In genomic region chr6:21859193-21859735, GRCh38 we compare ENCODE assay signal across 22 cellular contexts.
DNase-seq lines count a peak whose midpoint lies in the region; ATAC-seq and TF ChIP-seq lines count a peak whose summit lies in the region.
"Had no signal": no experiment of that assay in that cellular context is flagged by ENCODE, and none has a peak within 500 bp of the region (broad histone marks: within the 10 kb centered on the region; RNA-seq: fewer than 3 reads in every experiment).

No MANE protein-coding gene starts in this region.

- H3K4me2 ChIP-seq in BLaER1 treated with 17β-estradiol and CSF1 and Interleukin-3, amounts not matched to agents 10 nM and 100 nM = peak overlapping the region; percentile 63 to 86 (median 74)

- H3K9me3 Mint-ChIP-seq in nephron progenitor cell = peaks cover 28% of the 10 kb centered on the region
- H3K9me3 Mint-ChIP-seq in naive thymus-derived CD4-positive, alpha-beta T cell = peaks cover 0 to 3% (median 0%) of the 10 kb centered on the region in 11 donors

- H4K20me1 ChIP-seq in BLaER1 treated with 17β-estradiol and CSF1 and Interleukin-3, amounts not matched to agents 10 nM and 100 nM = no peaks in the 10 kb centered on the region

- H3K9ac ChIP-seq in BLaER1 treated with 17β-estradiol and CSF1 and Interleukin-3, amounts not matched to agents 10 nM and 100 nM = peak overlapping the region in 9 of 11 experiments; percentile 5 to 68 (median 46); a peak in 14 of 22 replicates

- DNase-seq in astrocyte of the hippocampus (ENCODE audit: low read depth, low spot score) (peak; percentile 38), nephron progenitor cell (no peak), right atrium auricular region (ENCODE audit: low spot score) (no peak)
- DNase-seq in naive thymus-derived CD4-positive, alpha-beta T cell = no peak
- DNase-seq: 8988T; ACHN; BE2C; C1 segment of cervical spinal cord; CD4-positive, alpha-beta memory T cell; CD4-positive, CD25-positive, alpha-beta regulatory T cell; CD8-positive, alpha-beta memory T cell; COR-L47; DMS 273 treated with DMSO at 0.1 percent for 48 hours; DMS153; DMS53; DMS79; DND-41; EL; GDM1 had no signal

- H3K9me3 ChIP-seq in BLaER1 treated with 17β-estradiol and CSF1 and Interleukin-3, amounts not matched to agents 10 nM and 100 nM (replicated peaks in 1 of 11) = peaks cover 26 to 48% (median 40%) of the 10 kb centered on the region in 11 experiments
- no peaks in the 10 kb centered on the region for H3K9me3 ChIP-seq in naive thymus-derived CD4-positive, alpha-beta T cell (ENCODE audit: control insufficient read depth in 2 of 3, low read length in 3 of 3)
- H3K9me3 ChIP-seq in right atrium auricular region = no peaks in the 10 kb centered on the region
- H3K9me3 ChIP-seq: BE2C had no signal

- CTCF ChIA-PET in naive thymus-derived CD4-positive, alpha-beta T cell (lab: Charles Lee) = no interaction called here

- POLR2A ChIA-PET in naive thymus-derived CD4-positive, alpha-beta T cell (lab: Charles Lee) = no interaction called here

- no peaks in the 10 kb centered on the region for H3K4me1 Mint-ChIP-seq in nephron progenitor cell
- peaks cover 0 to 7% (median 0%) of the 10 kb centered on the region in 7 donors for H3K4me1 Mint-ChIP-seq in naive thymus-derived CD4-positive, alpha-beta T cell
- H3K4me1 Mint-ChIP-seq: CD4-positive, alpha-beta memory T cell; CD4-positive, CD25-positive, alpha-beta regulatory T cell; CD8-positive, alpha-beta memory T cell had no signal

- H3K27ac ChIP-seq in BLaER1 treated with 17β-estradiol and CSF1 and Interleukin-3, amounts not matched to agents 10 nM and 100 nM = peak overlapping the region in 10 of 11 experiments; percentile 1 to 92 (median 80); a peak in 18 of 22 replicates
- no peak overlapping the region for H3K27ac ChIP-seq in naive thymus-derived CD4-positive, alpha-beta T cell (ENCODE audit: low read depth, low read length)
- no peak overlapping the region for H3K27ac ChIP-seq in right atrium auricular region

- peaks cover 0 to 5% (median 0%) of the 10 kb centered on the region in 11 experiments; a peak in 1 of 22 replicates for H3K36me3 ChIP-seq in BLaER1 treated with 17β-estradiol and CSF1 and Interleukin-3, amounts not matched to agents 10 nM and 100 nM
- H3K36me3 ChIP-seq in naive thymus-derived CD4-positive, alpha-beta T cell (ENCODE audit: control insufficient read depth in 2 of 3, insufficient read depth in 3 of 3, low read length in 3 of 3) = no peaks in the 10 kb centered on the region
- H3K36me3 ChIP-seq in right atrium auricular region = no peaks in the 10 kb centered on the region
- H3K36me3 ChIP-seq: BE2C had no signal

- peak overlapping the region in 5 of 10 experiments; percentile 6 to 43 (median 30); a peak in 5 of 20 replicates for H3K4me3 ChIP-seq in BLaER1 treated with 17β-estradiol and CSF1 and Interleukin-3, amounts not matched to agents 10 nM and 100 nM
- H3K4me3 ChIP-seq in naive thymus-derived CD4-positive, alpha-beta T cell (ENCODE audit: low read length) = no peak overlapping the region
- H3K4me3 ChIP-seq in right atrium auricular region = no peak overlapping the region

- H3K27me3 Mint-ChIP-seq in nephron progenitor cell (ENCODE audit: low read depth, poor library complexity) = peaks cover 3% of the 10 kb centered on the region
- no peaks in the 10 kb centered on the region for H3K27me3 Mint-ChIP-seq in naive thymus-derived CD4-positive, alpha-beta T cell
- H3K27me3 Mint-ChIP-seq: CD4-positive, alpha-beta memory T cell; CD4-positive, CD25-positive, alpha-beta regulatory T cell; CD8-positive, alpha-beta memory T cell had no signal

- intact Hi-C loops in naive thymus-derived CD4-positive, alpha-beta T cell (cut with micrococcal nuclease) = no loop called here

- peaks cover 93% of the 10 kb centered on the region for H3K36me3 Mint-ChIP-seq in nephron progenitor cell (ENCODE audit: low read depth)
- H3K36me3 Mint-ChIP-seq in naive thymus-derived CD4-positive, alpha-beta T cell = peaks cover 0 to 5% (median 0%) of the 10 kb centered on the region in 5 donors
- H3K36me3 Mint-ChIP-seq: CD4-positive, alpha-beta memory T cell; CD4-positive, CD25-positive, alpha-beta regulatory T cell; CD8-positive, alpha-beta memory T cell had no signal

- no peak for TF ChIP-seq CTCF in nephron progenitor cell (IDR thresholded peaks at IDR 0.05)
- TF ChIP-seq CTCF in right atrium auricular region (IDR thresholded peaks at IDR 0.05) = no peak

- ATAC-seq in naive thymus-derived CD4-positive, alpha-beta T cell = no peak
- ATAC-seq in GM21526 (IDR thresholded peaks at IDR 0.05; ENCODE audit: low FRiP score, unreplicated experiment) = no peak

- no peak overlapping the region for H3K4me3 Mint-ChIP-seq in nephron progenitor cell
- no peak overlapping the region for H3K4me3 Mint-ChIP-seq in naive thymus-derived CD4-positive, alpha-beta T cell
- H3K4me3 Mint-ChIP-seq: CD14-positive monocyte; CD4-positive, alpha-beta memory T cell; CD4-positive, CD25-positive, alpha-beta regulatory T cell; CD8-positive, alpha-beta memory T cell had no signal

- peaks cover 43 to 81% (median 68%) of the 10 kb centered on the region in 10 experiments for H3K4me1 ChIP-seq in BLaER1 treated with 17β-estradiol and CSF1 and Interleukin-3, amounts not matched to agents 10 nM and 100 nM
- H3K4me1 ChIP-seq in naive thymus-derived CD4-positive, alpha-beta T cell (ENCODE audit: control insufficient read depth in 2 of 2, insufficient read depth in 2 of 2, low read length in 2 of 2) = no peaks in the 10 kb centered on the region
- H3K4me1 ChIP-seq in right atrium auricular region = no peaks in the 10 kb centered on the region
- H3K4me1 ChIP-seq: BE2C had no signal

- peak overlapping the region; percentile 45 for H3K27ac Mint-ChIP-seq in nephron progenitor cell
- no peak overlapping the region for H3K27ac Mint-ChIP-seq in naive thymus-derived CD4-positive, alpha-beta T cell
- H3K27ac Mint-ChIP-seq: CD4-positive, alpha-beta memory T cell; CD4-positive, CD25-positive, alpha-beta regulatory T cell; CD8-positive, alpha-beta memory T cell had no signal

- H3K27me3 ChIP-seq in BLaER1 treated with 17β-estradiol and CSF1 and Interleukin-3, amounts not matched to agents 10 nM and 100 nM = no peaks in the 10 kb centered on the region
- H3K27me3 ChIP-seq in naive thymus-derived CD4-positive, alpha-beta T cell (ENCODE audit: control insufficient read depth in 2 of 2, insufficient read depth in 2 of 2, low read length in 2 of 2) = no peaks in the 10 kb centered on the region
- no peaks in the 10 kb centered on the region for H3K27me3 ChIP-seq in right atrium auricular region
- H3K27me3 ChIP-seq: BE2C had no signal

Comparison
In these comparisons a context has a peak if more than half of its experiments do, and no peak if none do; other contexts are left out.
1. H3K27ac ChIP-seq: peak in BLaER1 treated with 17β-estradiol and CSF1 and Interleukin-3, amounts not matched to agents 10 nM and 100 nM (10 of 11); none in naive thymus-derived CD4-positive, alpha-beta T cell (single experiment) and right atrium auricular region (0 of 2).